26 cellular contexts compared by ENCODE assay signal in the genomic region with DNA sequence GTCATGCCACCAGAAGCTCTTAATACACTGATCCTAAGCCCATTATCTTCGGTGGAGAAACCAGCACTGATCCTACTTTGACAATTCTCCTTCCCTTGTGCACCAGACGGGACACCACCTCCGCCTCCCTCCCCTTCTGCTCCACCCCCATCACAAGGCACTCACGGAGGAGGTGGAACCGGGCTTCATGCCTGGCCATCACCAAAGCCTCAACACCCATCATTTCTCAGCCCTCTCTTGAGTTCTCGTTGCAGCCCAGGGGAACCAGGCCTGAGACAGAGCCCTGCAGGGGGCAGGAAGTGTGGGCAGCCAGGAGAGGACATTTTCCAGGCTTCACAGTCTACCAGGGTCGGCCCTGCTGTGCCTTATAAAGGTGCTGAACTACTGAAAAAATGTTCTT.
A peak's percentile ranks its signal among the peaks of the same experiment; 100 is the strongest.
DNase-seq lines count a peak whose midpoint lies in the region; ATAC-seq and TF ChIP-seq lines count a peak whose summit lies in the region.
"Had no signal": no experiment of that assay in that cellular context is flagged by ENCODE, and none has a peak within 500 bp of the region (broad histone marks: within the 10 kb centered on the region; RNA-seq: fewer than 3 reads in every experiment).

No MANE protein-coding gene starts in this region.

- peaks cover 22% of the 10 kb centered on the region for H3K36me3 ChIP-seq in left ventricle myocardium inferior
- H3K36me3 ChIP-seq in OCI-LY7 (ENCODE audit: insufficient read depth, low read length): no peaks in the 10 kb centered on the region
- no peaks in the 10 kb centered on the region for H3K36me3 ChIP-seq in sigmoid colon
- H3K36me3 ChIP-seq: cardiac muscle cell, HAP-1, SJSA1 had no signal

- peak overlapping the region; percentile 69 for H3K4me2 ChIP-seq in OCI-LY7 (ENCODE audit: low read length)
- H3K4me2 ChIP-seq: hepatocyte had no signal

- H3K27me3 ChIP-seq in left ventricle myocardium inferior (ENCODE audit: low read depth) (no peaks in the 10 kb centered on the region), sigmoid colon (no peaks in the 10 kb centered on the region)
- H3K27me3 ChIP-seq: cardiac muscle cell, hepatocyte, SJSA1, upper lobe of right lung had no signal

- WGBS in sigmoid colon, 2 donors: 56 to 66% methylated on average over 7 of the region's 7 CpGs

- no peaks in the 10 kb centered on the region for H3K9me3 ChIP-seq in left ventricle myocardium inferior (replicated peaks)
- H3K9me3 ChIP-seq in OCI-LY7 (ENCODE audit: low read length): no peaks in the 10 kb centered on the region
- H3K9me3 ChIP-seq in sigmoid colon: no peaks in the 10 kb centered on the region
- H3K9me3 ChIP-seq: HAP-1, SJSA1, upper lobe of right lung had no signal

- POLR2A ChIA-PET in OCI-LY7 (lab: Charles Lee): interaction anchor here (0.6 to 2.7 kb wide), 4 partner anchors 9 to 141 kb away, joined by 3 to 13 read pairs (median 6); no protein-coding TSS in a partner anchor

- CTCF ChIA-PET in OCI-LY7 (lab: Charles Lee; ENCODE audit: unreplicated experiment): no interaction called here

- no peak for TF ChIP-seq CTCF in left ventricle myocardium inferior (IDR thresholded peaks at IDR 0.05; ENCODE audit: borderline replicate concordance)
- no peak for TF ChIP-seq CTCF in OCI-LY7 (conservative IDR thresholded peaks at IDR 0.05; ENCODE audit: low read length)
- TF ChIP-seq CTCF in glutamatergic neuron (IDR thresholded peaks at IDR 0.05; ENCODE audit: partially characterized antibody, unreplicated experiment): no peak
- no peak for TF ChIP-seq CTCF in sigmoid colon (IDR thresholded peaks at IDR 0.05)

- no peak overlapping the region for H3K4me3 Mint-ChIP-seq in glutamatergic neuron (ENCODE audit: unreplicated experiment)
- H3K4me3 Mint-ChIP-seq: activated T-cell treated with anti-CD3 and anti-CD28 coated beads, Interleukin-2, amount 50 U/mL, for 72 hours; B cell; stimulated activated naive CD8-positive, alpha-beta T cell treated with anti-CD3 and anti-CD28 coated beads, Interleukin-15, amount 100 ng/mL, for 72 hours; T-helper 1 cell treated with Interleukin-12 subunit alpha and Interleukin-12 subunit beta and Interleukin-4 antibody, amounts not matched to agents 30 μg/mL and 1 μg/mL, for 36 hours had no signal

- H3K9me2 ChIP-seq in OCI-LY7 (ENCODE audit: insufficient read depth, low read length): no peaks in the 10 kb centered on the region

- H3K27ac ChIP-seq in left ventricle myocardium inferior (replicated peaks) (no peak overlapping the region), OCI-LY7 (ENCODE audit: low read depth, low read length, poor library complexity, severe bottlenecking) (peak overlapping the region; percentile 87), sigmoid colon (no peak overlapping the region)
- H3K27ac ChIP-seq: cardiac muscle cell, hepatocyte, SJSA1, upper lobe of right lung had no signal

- no peak overlapping the region for H3K4me3 ChIP-seq in left ventricle myocardium inferior
- H3K4me3 ChIP-seq in OCI-LY7 (ENCODE audit: low read depth, low read length, poor library complexity, severe bottlenecking): peak overlapping the region; percentile 52
- H3K4me3 ChIP-seq in sigmoid colon: no peak overlapping the region
- H3K4me3 ChIP-seq: cardiac muscle cell, HAP-1, hepatocyte, SJSA1, upper lobe of right lung had no signal

- peaks cover 7% of the 10 kb centered on the region; the same call in 1 of the 2 replicates for H3K79me2 ChIP-seq in OCI-LY7 (ENCODE audit: insufficient read depth, low read depth, low read length)
- H3K79me2 ChIP-seq: hepatocyte had no signal

- TF ChIP-seq EP300 in sigmoid colon (IDR thresholded peaks at IDR 0.05): no peak

- no peaks in the 10 kb centered on the region for H3K36me3 Mint-ChIP-seq in glutamatergic neuron (ENCODE audit: unreplicated experiment)

- no TSS peak for BruUV-seq in OCI-LY7 (replicated peaks; lab: Mats Ljungman, UMichigan)

- DNase-seq in Right ventricle myocardium superior (no peak), left ventricle myocardium inferior (no peak), OCI-LY7 (ENCODE audit: low spot score) (peak; percentile 44), glutamatergic neuron (no peak), sigmoid colon (peak; percentile 56), head of caudate nucleus (no peak)
- no peak for DNase-seq in stimulated activated naive CD8-positive, alpha-beta T cell treated with anti-CD3 and anti-CD28 coated beads, Interleukin-15, Interleukin-2, amounts not matched to agents 100 U/mL and 50 U/mL, for 24 hours
- DNase-seq: activated CD4-positive, alpha-beta T cell treated with anti-CD3 and anti-CD28 coated beads for 48 hours; activated naive CD4-positive, alpha-beta T cell treated with anti-CD3 and anti-CD28 coated beads, Interleukin-2, amount 50 U/mL, for 16 hours; dermis blood vessel endothelial cell; DMS79 treated with DMSO at 0.1 percent for 48 hours; KG1; mammary epithelial cell; NCI-H1694 treated with DMSO at 0.1 percent for 48 hours; nucleus accumbens; stimulated activated CD4-positive, alpha-beta T cell treated with anti-CD3 and anti-CD28 coated beads, Interleukin-4, amount 100 ng/mL, for 24 hours; stimulated activated naive CD8-positive, alpha-beta T cell treated with anti-CD3 and anti-CD28 coated beads, Interleukin-15, amount 100 ng/mL, for 72 hours; upper lobe of right lung had no signal

- no peaks in the 10 kb centered on the region for H4K20me1 ChIP-seq in OCI-LY7 (ENCODE audit: insufficient read depth, low read length)

- no peak for TF ChIP-seq POLR2A in sigmoid colon (IDR thresholded peaks at IDR 0.05)

- intact Hi-C loops in Right ventricle myocardium superior (cut with DNase I) (no loop called here), left ventricle myocardium inferior (cut with micrococcal nuclease) (no loop called here), OCI-LY7 (cut with micrococcal nuclease; ENCODE audit: unreplicated experiment) (loop anchor here (2.0 kb wide), 1 partner anchor 63 kb away; no protein-coding TSS in a partner anchor), sigmoid colon (cut with DNase I) (loop anchor here (10.0 kb wide), 1 partner anchor 49 kb away; no protein-coding TSS in a partner anchor), head of caudate nucleus (cut with DNase I) (no loop called here)

- H2AFZ ChIP-seq in OCI-LY7 (ENCODE audit: low read length): peak overlapping the region; percentile 80
- H2AFZ ChIP-seq: hepatocyte had no signal

- H3K9me3 Mint-ChIP-seq in glutamatergic neuron (ENCODE audit: unreplicated experiment): peaks cover 1% of the 10 kb centered on the region
- H3K9me3 Mint-ChIP-seq: activated T-cell treated with anti-CD3 and anti-CD28 coated beads, Interleukin-2, amount 50 U/mL, for 72 hours; stimulated activated naive CD8-positive, alpha-beta T cell treated with anti-CD3 and anti-CD28 coated beads, Interleukin-15, amount 100 ng/mL, for 72 hours; T-helper 1 cell treated with Interleukin-12 subunit alpha and Interleukin-12 subunit beta and Interleukin-4 antibody, amounts not matched to agents 30 μg/mL and 1 μg/mL, for 36 hours had no signal

- H3K27ac Mint-ChIP-seq in glutamatergic neuron (ENCODE audit: unreplicated experiment): peak overlapping the region; percentile 49
- H3K27ac Mint-ChIP-seq: activated T-cell treated with anti-CD3 and anti-CD28 coated beads, Interleukin-2, amount 50 U/mL, for 72 hours; B cell; T-helper 1 cell treated with Interleukin-12 subunit alpha and Interleukin-12 subunit beta and Interleukin-4 antibody, amounts not matched to agents 30 μg/mL and 1 μg/mL, for 36 hours had no signal

- peaks cover 18% of the 10 kb centered on the region for H3K4me1 Mint-ChIP-seq in glutamatergic neuron (ENCODE audit: low read depth, unreplicated experiment)

- H3K27me3 Mint-ChIP-seq in glutamatergic neuron (ENCODE audit: unreplicated experiment): peaks cover 6% of the 10 kb centered on the region
- H3K27me3 Mint-ChIP-seq: B cell; stimulated activated naive CD8-positive, alpha-beta T cell treated with anti-CD3 and anti-CD28 coated beads, Interleukin-15, amount 100 ng/mL, for 72 hours had no signal

- peak; percentile 45 for ATAC-seq in Right ventricle myocardium superior (ENCODE audit: poor library complexity)
- no peak for ATAC-seq in HG02588 (IDR thresholded peaks at IDR 0.05; ENCODE audit: unreplicated experiment)
- ATAC-seq in stimulated activated naive CD8-positive, alpha-beta T cell treated with anti-CD3 and anti-CD28 coated beads, Interleukin-15, Interleukin-2, amounts not matched to agents 100 U/mL and 50 U/mL, for 24 hours: no peak
- ATAC-seq: stimulated activated naive CD8-positive, alpha-beta T cell treated with anti-CD3 and anti-CD28 coated beads, Interleukin-15, amount 100 ng/mL, for 72 hours; upper lobe of right lung had no signal

- H3K4me1 ChIP-seq in left ventricle myocardium inferior: peaks cover 32% of the 10 kb centered on the region
- peaks cover 70% of the 10 kb centered on the region for H3K4me1 ChIP-seq in OCI-LY7 (ENCODE audit: insufficient read depth, low read length, poor library complexity, severe bottlenecking)
- H3K4me1 ChIP-seq in sigmoid colon: peaks cover 0 to 12% (median 9%) of the 10 kb centered on the region in 4 donors
- H3K4me1 ChIP-seq: SJSA1 had no signal

Comparison
In these comparisons a context has a peak if more than half of its experiments do, and no peak if none do; other contexts are left out.
1. DNase-seq: peak in OCI-LY7 (single experiment) and sigmoid colon (single experiment); none in Right ventricle myocardium superior (single experiment), left ventricle myocardium inferior (single experiment), glutamatergic neuron (single experiment), head of caudate nucleus (0 of 42) and stimulated activated naive CD8-positive, alpha-beta T cell treated with anti-CD3 and anti-CD28 coated beads, Interleukin-15, Interleukin-2, amounts not matched to agents 100 U/mL and 50 U/mL, for 24 hours (single experiment).
2. intact Hi-C loops: an anchor here in OCI-LY7 (2.0 kb wide) and sigmoid colon (10.0 kb wide); none called in Right ventricle myocardium superior, left ventricle myocardium inferior and head of caudate nucleus.